17 cellular contexts compared by ENCODE assay signal in the genomic region with DNA sequence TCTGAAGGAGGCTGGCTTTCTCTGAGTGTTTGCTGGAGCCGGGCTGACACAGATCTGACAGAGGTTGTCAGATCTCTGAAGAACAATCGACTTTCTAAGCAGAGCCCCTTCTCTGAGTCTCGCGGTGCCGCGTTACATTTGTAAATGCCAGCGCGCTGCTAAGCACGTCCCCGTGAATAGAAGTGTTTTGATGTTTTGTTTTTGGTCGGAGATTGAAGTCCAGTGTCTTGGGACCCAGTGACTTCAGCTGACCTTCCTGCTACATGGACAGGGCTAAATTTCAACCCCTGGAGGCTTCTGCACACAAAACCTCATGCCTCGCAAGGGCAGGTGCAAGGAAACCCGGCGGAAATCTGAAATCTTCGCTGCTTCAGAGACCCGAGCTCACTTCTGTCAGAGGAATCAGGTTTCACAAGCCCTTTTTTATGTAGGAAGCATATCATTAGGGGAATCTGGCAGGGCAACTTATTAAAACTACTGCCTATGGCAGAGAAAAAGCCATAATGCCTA. TPM values are rescaled to one million over a fixed set of nuclear protein-coding genes. Genes with fewer than 3 reads are reported as not detected.
DNase-seq lines count a peak whose midpoint lies in the region; ATAC-seq and TF ChIP-seq lines count a peak whose summit lies in the region.
"Had no signal": no experiment of that assay in that cellular context is flagged by ENCODE, and none has a peak within 500 bp of the region (broad histone marks: within the 10 kb centered on the region; RNA-seq: fewer than 3 reads in every experiment).

No MANE protein-coding gene starts in this region.

- no peaks in the 10 kb centered on the region for H3K9me3 Mint-ChIP-seq in brain
- H3K9me3 Mint-ChIP-seq in CD4-positive, alpha-beta memory T cell, result peaks cover 0 to 1% (median 0%) of the 10 kb centered on the region in 8 donors

- peak overlapping the region; percentile 74 to 85 (median 79) for H3K4me3 Mint-ChIP-seq in brain
- peak overlapping the region in 4 of 8 donors; percentile 9 to 77 (median 38) for H3K4me3 Mint-ChIP-seq in CD4-positive, alpha-beta memory T cell

- H3K36me3 Mint-ChIP-seq in brain, result no peaks in the 10 kb centered on the region
- no peaks in the 10 kb centered on the region for H3K36me3 Mint-ChIP-seq in CD4-positive, alpha-beta memory T cell

- CTCF ChIA-PET in CD4-positive, alpha-beta memory T cell (lab: Charles Lee; ENCODE audit: partially characterized antibody), result no interaction called here

- POLR2A ChIA-PET in CD4-positive, alpha-beta memory T cell (lab: Charles Lee; ENCODE audit: partially characterized antibody), result no interaction called here

- no peaks in the 10 kb centered on the region for H3K36me3 ChIP-seq in trophoblast cell (ENCODE audit: control insufficient read depth in 1 of 2, insufficient read depth in 2 of 2, low read length in 2 of 2)
- H3K36me3 ChIP-seq in CD4-positive, alpha-beta memory T cell (ENCODE audit: insufficient read depth, low read length), result no peaks in the 10 kb centered on the region

- peaks cover 15% of the 10 kb centered on the region for H3K27me3 ChIP-seq in trophoblast cell (ENCODE audit: insufficient read depth, low read length)
- H3K27me3 ChIP-seq in CD4-positive, alpha-beta memory T cell (ENCODE audit: insufficient read depth, low read length), result peaks cover 6% of the 10 kb centered on the region

- no peak overlapping the region for H3K14ac ChIP-seq in trophoblast cell (ENCODE audit: low read length)

- H2BK120ac ChIP-seq in trophoblast cell (ENCODE audit: insufficient read depth, low read length, poor library complexity), result no peak overlapping the region

- WGBS in trophoblast cell (ENCODE audit: extremely low coverage, insufficient coverage, insufficient read length), result no CpG with 5 or more reads among the region's 16 CpGs

- H3K79me2 ChIP-seq in trophoblast cell (ENCODE audit: control insufficient read depth, insufficient read depth, low read length, poor library complexity), result no peaks in the 10 kb centered on the region

- H3K27ac Mint-ChIP-seq in brain, result peak overlapping the region in 3 of 5 experiments; percentile 19 to 92 (median 54)
- peak overlapping the region in 1 of 7 donors; percentile 36 for H3K27ac Mint-ChIP-seq in CD4-positive, alpha-beta memory T cell

- H4K8ac ChIP-seq in trophoblast cell (ENCODE audit: low read depth, low read length), result no peak overlapping the region

- H3K27ac ChIP-seq in trophoblast cell (ENCODE audit: low read depth, low read length), result no peak overlapping the region
- H3K27ac ChIP-seq in CD4-positive, alpha-beta memory T cell (ENCODE audit: low read depth, low read length), result no peak overlapping the region
- H3K27ac ChIP-seq: foreskin keratinocyte had no signal

- H2AK5ac ChIP-seq in trophoblast cell (ENCODE audit: low read length), result no peak overlapping the region

- H2BK5ac ChIP-seq in trophoblast cell (ENCODE audit: low read depth, low read length, poor library complexity), result no peak overlapping the region

- H3K4me2 ChIP-seq in trophoblast cell (ENCODE audit: low read length), result peak overlapping the region; percentile 7

- no peak overlapping the region for H3K18ac ChIP-seq in trophoblast cell (ENCODE audit: low read length)

- in situ Hi-C loops in GM13976 (cut with MboI; ENCODE audit: low sequenced_read_pairs, unreplicated experiment), result no loop called here

- peaks cover 2% of the 10 kb centered on the region for H3K9me3 ChIP-seq in trophoblast cell (ENCODE audit: insufficient read depth, low read depth, low read length)
- H3K9me3 ChIP-seq in CD4-positive, alpha-beta memory T cell (ENCODE audit: control insufficient read depth in 1 of 2, low read length in 2 of 2), result no peaks in the 10 kb centered on the region

- H4K91ac ChIP-seq in trophoblast cell (ENCODE audit: low read depth, low read length), result no peak overlapping the region

- no peak overlapping the region for H2AFZ ChIP-seq in trophoblast cell (ENCODE audit: insufficient read depth, low read length, poor library complexity)

- H3K4me1 ChIP-seq in trophoblast cell (ENCODE audit: control insufficient read depth in 1 of 2, insufficient read depth in 2 of 2, low read length in 2 of 2), result no peaks in the 10 kb centered on the region
- no peaks in the 10 kb centered on the region for H3K4me1 ChIP-seq in CD4-positive, alpha-beta memory T cell (ENCODE audit: insufficient read depth, low read length)

- no peak overlapping the region for H3K4me3 ChIP-seq in trophoblast cell (ENCODE audit: low read depth, low read length)
- H3K4me3 ChIP-seq in CD4-positive, alpha-beta memory T cell (ENCODE audit: low read length in 2 of 2), result no peak overlapping the region
- H3K4me3 ChIP-seq: lung had no signal

- no peaks in the 10 kb centered on the region for H3K79me1 ChIP-seq in trophoblast cell (ENCODE audit: low read length)

- H3K4ac ChIP-seq in trophoblast cell (ENCODE audit: low read depth, low read length), result no peak overlapping the region

- H3K4me1 Mint-ChIP-seq in brain, result peaks cover 18% of the 10 kb centered on the region
- peaks cover 5 to 10% (median 7%) of the 10 kb centered on the region in 4 donors for H3K4me1 Mint-ChIP-seq in CD4-positive, alpha-beta memory T cell

- peak; percentile 31 for DNase-seq in DMS79 treated with DMSO at 0.1 percent for 48 hours (lab: John Stamatoyannopoulos, UW)
- DNase-seq in NCI-H1436 treated with DMSO at 0.1 percent for 48 hours (lab: John Stamatoyannopoulos, UW), result peak; percentile 17
- DNase-seq in trophoblast cell, result no peak
- DNase-seq in GM13976 (ENCODE audit: low spot score), result no peak
- no peak for DNase-seq in CD4-positive, alpha-beta memory T cell
- DNase-seq in superior temporal gyrus (ENCODE audit: extremely low spot score), result no peak
- DNase-seq: activated CD4-positive, alpha-beta T cell treated with anti-CD3 and anti-CD28 coated beads, Interleukin-2, amount 50 U/mL, for 1 hour; activated naive CD4-positive, alpha-beta T cell; foreskin keratinocyte; right cardiac atrium had no signal

- intact Hi-C loops in CD4-positive, alpha-beta memory T cell (cut with micrococcal nuclease), result no loop called here

- no peak overlapping the region for H4K12ac ChIP-seq in trophoblast cell (ENCODE audit: low read depth, low read length)

- TF ChIP-seq CTCF in brain (conservative IDR thresholded peaks at IDR 0.05) (no peak), GM13976 (IDR thresholded peaks at IDR 0.05; ENCODE audit: borderline replicate concordance, control extremely low read depth, extremely low read depth, insufficient read depth, missing control alignments) (no peak)

- peaks cover 35% of the 10 kb centered on the region for H3K27me3 Mint-ChIP-seq in brain
- H3K27me3 Mint-ChIP-seq in CD4-positive, alpha-beta memory T cell, result peaks cover 24 to 42% of the 10 kb centered on the region in 2 donors

- H3K23ac ChIP-seq in trophoblast cell (ENCODE audit: low read length), result no peak overlapping the region

- no peak for ATAC-seq in HG03565 (IDR thresholded peaks at IDR 0.05; ENCODE audit: unreplicated experiment)
- ATAC-seq: foreskin keratinocyte, right cardiac atrium had no signal

- no peak overlapping the region for H3K9ac ChIP-seq in trophoblast cell (ENCODE audit: low read length)

- H2BK12ac ChIP-seq in trophoblast cell (ENCODE audit: low read length), result no peak overlapping the region

RNA-seq across cellular contexts. Expression of gene NEUROG1, which starts 27.2 kb away (rescaled TPM):
- 22.3 TPM for polyA plus RNA-seq in brain (ENCODE audit: insufficient read depth, low read depth, low replicate concordance)
- polyA plus RNA-seq in trophoblast cell (2013), result not detected in 2 replicates
- total RNA-seq in CD4-positive, alpha-beta memory T cell, result not detected
- not detected for polyA plus RNA-seq in CD4-positive, alpha-beta memory T cell
- total RNA-seq: dermis microvascular lymphatic vessel endothelial cell, foreskin keratinocyte, HT-29, lung, NCI-H460, right cardiac atrium, SK-MEL-5 had no signal
- polyA plus RNA-seq: foreskin keratinocyte, lung, right cardiac atrium had no signal

RNA-seq across cellular contexts. Expression of gene TIFAB, which starts 56.4 kb away (rescaled TPM):
- not detected for polyA plus RNA-seq in brain (ENCODE audit: insufficient read depth, low read depth, low replicate concordance)
- polyA plus RNA-seq in trophoblast cell (2013), result not detected in 2 replicates
- under 1 TPM in 1 of 2 experiments, not detected in 1; 0.19 TPM for total RNA-seq in CD4-positive, alpha-beta memory T cell
- not detected for polyA plus RNA-seq in CD4-positive, alpha-beta memory T cell
- total RNA-seq: dermis microvascular lymphatic vessel endothelial cell, foreskin keratinocyte, HT-29, NCI-H460, right cardiac atrium, SK-MEL-5 had no signal
- polyA plus RNA-seq: foreskin keratinocyte, right cardiac atrium had no signal

Comparison
In these comparisons a context has a peak if more than half of its experiments do, and no peak if none do; other contexts are left out.
1. DNase-seq: peak in DMS79 treated with DMSO at 0.1 percent for 48 hours (single experiment) and NCI-H1436 treated with DMSO at 0.1 percent for 48 hours (single experiment); none in trophoblast cell (0 of 2), GM13976 (single experiment), CD4-positive, alpha-beta memory T cell (0 of 5) and superior temporal gyrus (single experiment).
2. RNA of gene NEUROG1, which starts 27.2 kb away (polyA plus RNA-seq): 22.3 TPM in brain (single experiment); not detected in CD4-positive, alpha-beta memory T cell; every median in the first group is over 10 times any median in the second.